13 cellular contexts compared by ENCODE assay signal in the genomic region with DNA sequence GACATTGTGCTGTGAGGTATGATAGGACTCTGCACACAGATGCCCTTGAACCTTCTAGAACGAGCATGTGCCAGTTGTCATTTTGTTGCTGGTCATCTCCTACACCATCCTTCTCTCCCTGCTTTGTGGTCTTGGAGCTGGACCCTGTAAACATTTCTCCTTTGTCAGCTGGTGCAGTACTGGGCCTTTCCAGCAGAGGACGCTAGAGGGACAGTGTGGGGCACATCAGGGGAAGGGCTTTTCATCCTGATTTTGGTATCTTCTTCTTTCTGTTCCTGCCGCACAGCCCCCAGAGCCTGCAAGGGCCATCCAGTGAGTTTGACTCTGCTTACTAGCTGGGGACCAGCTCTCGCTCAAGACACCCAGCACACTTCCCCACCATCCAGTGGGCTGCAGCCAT.
DNase-seq lines count a peak whose midpoint lies in the region; ATAC-seq, FAIRE-seq and TF ChIP-seq lines count a peak whose summit lies in the region.
"Had no signal": no experiment of that assay in that cellular context is flagged by ENCODE, and none has a peak within 500 bp of the region (broad histone marks: within the 10 kb centered on the region; RNA-seq: fewer than 3 reads in every experiment).

No MANE protein-coding gene starts in this region.

- peaks cover 11% of the 10 kb centered on the region for H3K9me3 Mint-ChIP-seq in neural crest cell

- peaks cover 20% of the 10 kb centered on the region for H3K4me1 Mint-ChIP-seq in neural crest cell
- H3K4me1 Mint-ChIP-seq: brain had no signal

- no peak for FAIRE-seq in bronchial epithelial cell (lab: Jason Lieb, UNC)

- no peaks in the 10 kb centered on the region for H3K9me3 ChIP-seq in left lung
- H3K9me3 ChIP-seq: esophagus squamous epithelium, left ventricle myocardium inferior had no signal

- ATAC-seq in left lung = no peak

- intact Hi-C loops in left lung (cut with DNase I) = no loop called here

- H3K4me3 ChIP-seq in LNCaP clone FGC (ENCODE audit: low read depth, low read length) (no peak overlapping the region), bronchial epithelial cell (ENCODE audit: low read depth, low read length) (no peak overlapping the region), left lung (no peak overlapping the region)
- H3K4me3 ChIP-seq: esophagus squamous epithelium, left ventricle myocardium inferior, suprapubic skin had no signal

- no peak overlapping the region for H3K27ac ChIP-seq in left lung
- H3K27ac ChIP-seq: esophagus squamous epithelium, left ventricle myocardium inferior, suprapubic skin had no signal

- H3K4me1 ChIP-seq in left lung = no peaks in the 10 kb centered on the region
- H3K4me1 ChIP-seq: esophagus squamous epithelium, left ventricle myocardium inferior, suprapubic skin had no signal

- H3K27me3 Mint-ChIP-seq in neural crest cell (ENCODE audit: low read depth) = no peaks in the 10 kb centered on the region

- TF ChIP-seq CTCF in LNCaP clone FGC (IDR thresholded peaks at IDR 0.05; ENCODE audit: control insufficient read depth, extremely low read depth, insufficient read depth) (peak; percentile 43), bronchial epithelial cell (IDR thresholded peaks at IDR 0.05; ENCODE audit: insufficient read depth, low read length, severe bottlenecking) (peak; percentile 14), neural crest cell (conservative IDR thresholded peaks at IDR 0.05) (peak; percentile 48), left lung (IDR thresholded peaks at IDR 0.05) (no peak)

- peak; percentile 4 for DNase-seq in DMS 273 (lab: John Stamatoyannopoulos, UW; ENCODE audit: unreplicated experiment)
- no peak for DNase-seq in DMS 273 treated with DMSO at 0.1 percent for 48 hours (lab: John Stamatoyannopoulos, UW)
- no peak for DNase-seq in LNCaP clone FGC (ENCODE audit: low read depth)
- DNase-seq in bronchial epithelial cell (ENCODE audit: low read depth) = no peak
- no peak for DNase-seq in neural crest cell (ENCODE audit: low read depth, low spot score)
- no peak for DNase-seq in left lung
- DNase-seq in RKO (ENCODE audit: low spot score) = no peak
- DNase-seq in GM19240 (ENCODE audit: insufficient read length, low spot score) = no peak
- DNase-seq: 8988T, esophagus squamous epithelium, left ventricle myocardium inferior had no signal

- H3K27me3 ChIP-seq in bronchial epithelial cell (ENCODE audit: control insufficient read depth, insufficient read depth, low read length) = no peaks in the 10 kb centered on the region
- H3K27me3 ChIP-seq in left lung = no peaks in the 10 kb centered on the region
- H3K27me3 ChIP-seq: esophagus squamous epithelium, suprapubic skin had no signal

- H3K36me3 ChIP-seq in bronchial epithelial cell (ENCODE audit: control insufficient read depth, insufficient read depth, low read length) (no peaks in the 10 kb centered on the region), left lung (no peaks in the 10 kb centered on the region)
- H3K36me3 ChIP-seq: esophagus squamous epithelium, left ventricle myocardium inferior, suprapubic skin had no signal

- no peak overlapping the region for H3K27ac Mint-ChIP-seq in neural crest cell (ENCODE audit: unreplicated experiment)
- H3K27ac Mint-ChIP-seq: brain had no signal

- no peak overlapping the region for H3K4me3 Mint-ChIP-seq in neural crest cell
- H3K4me3 Mint-ChIP-seq: brain had no signal

- H3K36me3 Mint-ChIP-seq in neural crest cell (ENCODE audit: low read depth) = peaks cover 2% of the 10 kb centered on the region
- H3K36me3 Mint-ChIP-seq: brain had no signal

Comparison
In these comparisons a context has a peak if more than half of its experiments do, and no peak if none do; other contexts are left out.
1. CTCF ChIP-seq: peak in LNCaP clone FGC (single experiment), bronchial epithelial cell (single experiment) and neural crest cell (single experiment); none in left lung (0 of 2).